22 cellular contexts compared by ENCODE assay signal in the genomic region with DNA sequence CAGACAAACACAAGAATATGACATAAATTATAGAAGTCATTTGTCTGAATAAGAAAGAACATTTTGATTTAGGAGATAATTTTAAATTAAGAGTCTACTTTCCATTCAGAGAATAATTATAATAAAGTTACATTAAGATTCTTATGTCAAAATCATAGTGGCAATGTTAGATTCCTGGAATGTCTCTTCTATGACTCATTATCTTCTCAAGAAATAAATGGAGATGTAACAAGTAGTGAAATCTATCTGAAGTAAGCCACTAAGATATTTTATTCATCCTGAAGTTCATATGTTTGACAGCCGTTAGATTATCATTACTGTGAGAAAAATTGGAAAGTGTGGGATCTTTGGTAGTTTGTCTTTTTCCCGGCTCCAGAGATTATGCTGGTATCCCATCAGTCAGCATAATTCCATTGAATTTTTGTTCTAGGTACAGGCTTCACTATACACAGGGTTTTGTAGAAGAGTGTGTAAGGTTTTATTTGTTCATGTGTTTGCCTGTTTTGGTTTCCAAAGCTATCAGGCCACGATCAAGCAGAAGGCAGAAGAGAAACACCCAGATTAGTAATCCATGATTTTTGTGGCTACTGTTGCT.
DNase-seq lines count a peak whose midpoint lies in the region; ATAC-seq and TF ChIP-seq lines count a peak whose summit lies in the region.
"Had no signal": no experiment of that assay in that cellular context is flagged by ENCODE, and none has a peak within 500 bp of the region (broad histone marks: within the 10 kb centered on the region; RNA-seq: fewer than 3 reads in every experiment).

No MANE protein-coding gene starts in this region.

- CTCF ChIA-PET in SK-N-SH (lab: Yijun Ruan, JAX) = no interaction called here
- CTCF ChIA-PET in CD4-positive, alpha-beta T cell (lab: Charles Lee) = no interaction called here

- no peaks in the 10 kb centered on the region for H3K4me1 Mint-ChIP-seq in CD4-positive, alpha-beta T cell (ENCODE audit: low read depth)
- H3K4me1 Mint-ChIP-seq: T-helper 17 cell had no signal

- no peaks in the 10 kb centered on the region for H3F3A ChIP-seq in SK-N-SH (replicated peaks; ENCODE audit: insufficient read depth)

- no peaks in the 10 kb centered on the region for H3K36me3 Mint-ChIP-seq in CD4-positive, alpha-beta T cell (ENCODE audit: low read depth)

- TF ChIP-seq RAD21 in SK-N-SH (IDR thresholded peaks at IDR 0.05; ENCODE audit: low read length) = no peak

- no peak overlapping the region for H3K27ac Mint-ChIP-seq in CD4-positive, alpha-beta T cell
- H3K27ac Mint-ChIP-seq: T-helper 17 cell had no signal

- H3K9me3 Mint-ChIP-seq in CD4-positive, alpha-beta T cell = peaks cover 14% of the 10 kb centered on the region

- no peak overlapping the region for H3K4me2 ChIP-seq in SK-N-SH

- no peaks in the 10 kb centered on the region for H3K27me3 Mint-ChIP-seq in CD4-positive, alpha-beta T cell
- H3K27me3 Mint-ChIP-seq: T-helper 17 cell had no signal

- no peaks in the 10 kb centered on the region for H3K36me3 ChIP-seq in SK-N-SH (replicated peaks in 1 of 2; ENCODE audit: control insufficient read depth in 1 of 2, insufficient read depth in 2 of 2, low read length in 1 of 2)
- H3K36me3 ChIP-seq: MG63 had no signal

- POLR2A ChIA-PET in SK-N-SH (lab: Yijun Ruan, JAX) = no interaction called here
- POLR2A ChIA-PET in CD4-positive, alpha-beta T cell (lab: Charles Lee) = no interaction called here

- H3K9me3 ChIP-seq in SK-N-SH = no peaks in the 10 kb centered on the region
- H3K9me3 ChIP-seq in CD4-positive, alpha-beta T cell (ENCODE audit: control insufficient read depth, low read length) = no peaks in the 10 kb centered on the region
- H3K9me3 ChIP-seq: MG63 had no signal

- H3K79me2 ChIP-seq in SK-N-SH (ENCODE audit: insufficient read depth) = no peaks in the 10 kb centered on the region

- no peaks in the 10 kb centered on the region for H3K9me2 ChIP-seq in SK-N-SH

- H3K27ac ChIP-seq in SK-N-SH (ENCODE audit: low read depth in 2 of 2, low read length in 1 of 2) = no peak overlapping the region
- no peak overlapping the region for H3K27ac ChIP-seq in CD4-positive, alpha-beta T cell (ENCODE audit: low read depth, low read length)
- H3K27ac ChIP-seq: 22Rv1, C4-2B, HL-60 had no signal

- intact Hi-C loops in CD4-positive, alpha-beta T cell (cut with DNase I, micrococcal nuclease) = no loop called here

- no peak overlapping the region for H3K4me3 Mint-ChIP-seq in CD4-positive, alpha-beta T cell
- H3K4me3 Mint-ChIP-seq: T-helper 17 cell had no signal

- no peak overlapping the region for H3K4me3 ChIP-seq in SK-N-SH (ENCODE audit: low read depth in 2 of 2, low read length in 1 of 2)
- H3K4me3 ChIP-seq: MG63 had no signal

- TF ChIP-seq CTCF in SK-N-SH (IDR thresholded peaks at IDR 0.05) = no peak
- TF ChIP-seq CTCF in CD4-positive, alpha-beta T cell (IDR thresholded peaks at IDR 0.05) = no peak

- DNase-seq in SK-N-SH (no peak), M059J (ENCODE audit: low read depth) (peak; percentile 36), amniotic epithelial cell (ENCODE audit: low read depth) (peak; percentile 1), NCI-H1105 (lab: John Stamatoyannopoulos, UW) (no peak)
- DNase-seq in CD4-positive, alpha-beta T cell = no peak
- DNase-seq: GF-D8, Karpas-422, MG63, NCI-H1048, NCI-H1436, NCI-H1930, NCI-H2227 treated with DMSO at 0.1 percent for 48 hours, NCI-H510A treated with DMSO at 0.1 percent for 48 hours, NCI-H748 treated with DMSO at 0.1 percent for 48 hours, Right ventricle myocardium superior, T-helper 17 cell had no signal

- H4K20me1 ChIP-seq in SK-N-SH (ENCODE audit: insufficient read depth) = no peaks in the 10 kb centered on the region

- H3K27me3 ChIP-seq in SK-N-SH (ENCODE audit: insufficient read depth) = no peaks in the 10 kb centered on the region
- H3K27me3 ChIP-seq in CD4-positive, alpha-beta T cell (ENCODE audit: control insufficient read depth, insufficient read depth, low read length) = no peaks in the 10 kb centered on the region
- H3K27me3 ChIP-seq: MG63 had no signal

- no peak overlapping the region for H2AFZ ChIP-seq in SK-N-SH (ENCODE audit: low read depth)

- no peaks in the 10 kb centered on the region for H3K4me1 ChIP-seq in SK-N-SH (ENCODE audit: control insufficient read depth in 1 of 2, insufficient read depth in 2 of 2, low read depth in 1 of 2, low read length in 1 of 2)

- WGBS in SK-N-SH (ENCODE audit: low lambda C conversion rate) = 0% methylated on average over 3 of the region's 3 CpGs

- H3K9ac ChIP-seq in SK-N-SH = no peak overlapping the region

- no peak for TF ChIP-seq EP300 in SK-N-SH (IDR thresholded peaks at IDR 0.05; ENCODE audit: borderline replicate concordance in 1 of 2, low read depth in 1 of 2, low read length in 1 of 2)

- no peak for ATAC-seq in SK-N-SH treated with all-trans-retinoic acid at 6 μM for 48 hours
- no peak for ATAC-seq in HG02852 (IDR thresholded peaks at IDR 0.05; ENCODE audit: unreplicated experiment)
- no peak for ATAC-seq in GM18909 (IDR thresholded peaks at IDR 0.05; ENCODE audit: poor library complexity, unreplicated experiment)
- no peak for ATAC-seq in CD4-positive, alpha-beta T cell (ENCODE audit: poor library complexity)
- ATAC-seq: T-helper 17 cell had no signal

TF ChIP-seq in SK-N-SH treated with all-trans-retinoic acid at 6 μM for 48 hours, 23 proteins besides CTCF, POLR2A, EP300 and RAD21:
- TF ChIP-seq OSR1 (CRISPR knock-in tag; IDR thresholded peaks at IDR 0.05) (no peak), ISL1 (CRISPR knock-in tag; IDR thresholded peaks at IDR 0.05) (peak; percentile 49; the same call in 1 of the 2 replicates)
TF ChIP-seq in SK-N-SH treated with all-trans-retinoic acid at 6 μM for 48 hours: peak in this region for 1.

TF ChIP-seq in SK-N-SH, 30 proteins besides CTCF, POLR2A, EP300 and RAD21:
- TF ChIP-seq, protein P1, sequence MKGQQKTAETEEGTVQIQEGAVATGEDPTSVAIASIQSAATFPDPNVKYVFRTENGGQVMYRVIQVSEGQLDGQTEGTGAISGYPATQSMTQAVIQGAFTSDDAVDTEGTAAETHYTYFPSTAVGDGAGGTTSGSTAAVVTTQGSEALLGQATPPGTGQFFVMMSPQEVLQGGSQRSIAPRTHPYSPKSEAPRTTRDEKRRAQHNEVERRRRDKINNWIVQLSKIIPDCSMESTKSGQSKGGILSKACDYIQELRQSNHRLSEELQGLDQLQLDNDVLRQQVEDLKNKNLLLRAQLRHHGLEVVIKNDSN (IDR thresholded peaks at IDR 0.05; ENCODE audit: borderline replicate concordance, low read depth) = no peak
- TF ChIP-seq POLR2AphosphoS5 (IDR thresholded peaks at IDR 0.05; ENCODE audit: low read depth, low read length) = no peak
- TF ChIP-seq, protein P2, sequence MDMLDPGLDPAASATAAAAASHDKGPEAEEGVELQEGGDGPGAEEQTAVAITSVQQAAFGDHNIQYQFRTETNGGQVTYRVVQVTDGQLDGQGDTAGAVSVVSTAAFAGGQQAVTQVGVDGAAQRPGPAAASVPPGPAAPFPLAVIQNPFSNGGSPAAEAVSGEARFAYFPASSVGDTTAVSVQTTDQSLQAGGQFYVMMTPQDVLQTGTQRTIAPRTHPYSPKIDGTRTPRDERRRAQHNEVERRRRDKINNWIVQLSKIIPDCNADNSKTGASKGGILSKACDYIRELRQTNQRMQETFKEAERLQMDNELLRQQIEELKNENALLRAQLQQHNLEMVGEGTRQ (IDR thresholded peaks at IDR 0.05; ENCODE audit: borderline replicate concordance, low read depth, low read length) = no peak
- no peak for TF ChIP-seq TCF12 (IDR thresholded peaks at IDR 0.05)
- TF ChIP-seq GABPA (IDR thresholded peaks at IDR 0.05; ENCODE audit: low read depth) = no peak
- TF ChIP-seq NRF1 (IDR thresholded peaks at IDR 0.05; ENCODE audit: low read depth, low read length) = no peak

Comparison
In these comparisons a context has a peak if more than half of its experiments do, and no peak if none do; other contexts are left out.
1. DNase-seq: peak in M059J (single experiment) and amniotic epithelial cell (single experiment); none in SK-N-SH (single experiment), CD4-positive, alpha-beta T cell (0 of 10) and NCI-H1105 (single experiment).